Comparison of ENCODE assay signal across 16 cellular contexts in genomic region chr4:111127842-111128241, GRCh38.
"Had no signal": no experiment of that assay in that cellular context is flagged by ENCODE, and none has a peak within 500 bp of the region (broad histone marks: within the 10 kb centered on the region; RNA-seq: fewer than 3 reads in every experiment).

No MANE protein-coding gene starts in this region.

- H3K27me3 ChIP-seq: esophagus muscularis mucosa, foreskin keratinocyte, upper lobe of right lung had no signal

- ATAC-seq: activated T-helper 17 cell treated with anti-CD3 and anti-CD28 coated beads, Interleukin-2, amount 50 U/mL, for 72 hours; foreskin keratinocyte; sciatic nerve; T-helper 17 cell; upper lobe of right lung had no signal

- H3K4me3 ChIP-seq: esophagus muscularis mucosa, thoracic aorta, upper lobe of right lung had no signal

- H3K9me3 ChIP-seq: esophagus muscularis mucosa, thoracic aorta, upper lobe of right lung had no signal

- H3K27me3 Mint-ChIP-seq: activated B cell treated with CpG ODN at 0.5 μM for 24 hours; activated T-helper 17 cell treated with anti-CD3 and anti-CD28 coated beads, Interleukin-2, amount 50 U/mL, for 72 hours; T-helper 17 cell had no signal

- DNase-seq: activated B cell treated with CpG ODN at 0.5 μM for 24 hours; activated CD4-positive, alpha-beta T cell treated with anti-CD3 and anti-CD28 coated beads, Interleukin-2, amount 50 U/mL, for 1 hour; activated naive CD4-positive, alpha-beta T cell treated with Interleukin-2 at 50 U/mL for 16 hours; activated T-cell treated with anti-CD3 and anti-CD28 coated beads for 4 hours; aorta; cortex of kidney; effector CD4-positive, alpha-beta T cell; foreskin keratinocyte; stimulated activated CD4-positive, alpha-beta T cell treated with anti-CD3 and anti-CD28 coated beads, Interleukin-1b, Interleukin-23, amount 100 ng/mL, for 48 hours; T-helper 17 cell; upper lobe of right lung had no signal

- H3K36me3 ChIP-seq: esophagus muscularis mucosa, thoracic aorta, upper lobe of right lung had no signal

- H3K4me3 Mint-ChIP-seq: activated B cell treated with CpG ODN at 0.5 μM for 24 hours; activated T-helper 17 cell treated with anti-CD3 and anti-CD28 coated beads, Interleukin-2, amount 50 U/mL, for 72 hours; neural crest cell; T-helper 17 cell had no signal

- H3K4me1 Mint-ChIP-seq: activated B cell treated with CpG ODN at 0.5 μM for 24 hours; activated T-helper 17 cell treated with anti-CD3 and anti-CD28 coated beads, Interleukin-2, amount 50 U/mL, for 72 hours; T-helper 17 cell had no signal

- H3K27ac ChIP-seq: esophagus muscularis mucosa, foreskin keratinocyte, thoracic aorta, upper lobe of right lung had no signal

- H3K4me1 ChIP-seq: esophagus muscularis mucosa, foreskin keratinocyte, upper lobe of right lung had no signal

- H3K27ac Mint-ChIP-seq: activated B cell treated with CpG ODN at 0.5 μM for 24 hours; activated T-helper 17 cell treated with anti-CD3 and anti-CD28 coated beads, Interleukin-2, amount 50 U/mL, for 72 hours; T-helper 17 cell had no signal

- H3K9me3 Mint-ChIP-seq: activated B cell treated with CpG ODN at 0.5 μM for 24 hours had no signal
